ENCODE assay signal across 14 cellular contexts in the genomic region with DNA sequence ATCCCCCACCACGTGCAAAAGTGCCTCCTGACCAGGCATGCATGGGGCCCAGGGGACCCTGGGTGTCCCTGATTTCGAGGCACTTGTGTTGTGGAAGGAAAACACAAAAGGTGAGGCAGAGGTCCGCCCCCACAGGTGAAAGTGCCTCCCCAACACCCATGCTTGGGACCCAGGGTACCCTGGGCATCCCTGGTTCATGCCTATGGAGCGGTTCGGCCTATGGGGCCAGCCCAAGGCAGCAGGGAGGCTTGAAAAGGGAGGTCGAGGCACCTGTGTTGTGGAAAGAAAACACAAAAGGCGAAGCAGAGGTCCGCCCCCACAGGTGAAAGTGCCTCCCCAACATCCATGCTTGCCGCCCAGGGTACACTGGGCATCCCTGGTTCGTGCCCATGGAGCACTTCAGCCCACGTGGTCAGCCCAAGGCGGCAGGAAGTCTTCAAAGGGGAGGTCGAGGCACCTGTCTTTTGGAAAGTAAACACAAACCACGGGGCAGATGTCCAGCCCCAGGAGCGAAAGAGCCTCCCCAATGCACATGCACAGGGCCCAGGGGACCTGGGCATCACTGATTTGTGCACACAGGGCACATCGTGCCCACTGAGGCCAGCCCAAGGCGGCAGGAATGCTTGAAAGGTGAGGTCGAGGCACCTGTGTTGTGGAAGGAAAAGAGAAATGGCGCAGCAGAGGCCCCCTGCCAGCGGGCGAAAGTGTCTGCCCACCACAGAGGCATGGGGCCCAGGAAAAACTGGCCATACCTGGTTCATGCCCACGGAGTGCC.
A peak's percentile ranks its signal among the peaks of the same experiment; 100 is the strongest.
DNase-seq lines count a peak whose midpoint lies in the region; ATAC-seq and TF ChIP-seq lines count a peak whose summit lies in the region.
"Had no signal": no experiment of that assay in that cellular context is flagged by ENCODE, and none has a peak within 500 bp of the region (broad histone marks: within the 10 kb centered on the region; RNA-seq: fewer than 3 reads in every experiment).

No MANE protein-coding gene starts in this region.

- no peak for TF ChIP-seq CTCF in CD8-positive, alpha-beta T cell (IDR thresholded peaks at IDR 0.05)
- no peak for TF ChIP-seq CTCF in H9 (conservative IDR thresholded peaks at IDR 0.05)

- no peaks in the 10 kb centered on the region for H3K36me3 Mint-ChIP-seq in CD8-positive, alpha-beta T cell
- H3K36me3 Mint-ChIP-seq in H9 (ENCODE audit: insufficient read depth in 1 of 3, low read depth in 3 of 3): peaks cover 7 to 14% (median 7%) of the 10 kb centered on the region in 3 experiments; a peak in 6 of 7 replicates

- no peak overlapping the region for H4K8ac ChIP-seq in H9 (replicated peaks; ENCODE audit: insufficient read length, low read depth, low read length)

- H2AFZ ChIP-seq in H9 (ENCODE audit: low read length): no peak overlapping the region

- no peak overlapping the region for H3K14ac ChIP-seq in H9 (ENCODE audit: insufficient read depth, low read length)

- CTCF ChIA-PET in CD8-positive, alpha-beta T cell (lab: Charles Lee): no interaction called here

- H3K9me3 ChIP-seq in CD8-positive, alpha-beta T cell (ENCODE audit: low read length): no peaks in the 10 kb centered on the region
- H3K9me3 ChIP-seq in H9 (ENCODE audit: control insufficient read depth, low read depth, low read length): peaks cover 97% of the 10 kb centered on the region

- H2AK5ac ChIP-seq in H9 (ENCODE audit: insufficient read length, low read length): no peak overlapping the region

- no peak overlapping the region for H2BK5ac ChIP-seq in H9 (ENCODE audit: insufficient read length, low read length)

- H3T11ph ChIP-seq in H9 (ENCODE audit: low read length): no peak overlapping the region

- H3K4me3 Mint-ChIP-seq in CD8-positive, alpha-beta T cell: no peak overlapping the region
- no peak overlapping the region for H3K4me3 Mint-ChIP-seq in H9

- H3K9me3 Mint-ChIP-seq in CD8-positive, alpha-beta T cell: peaks cover 4% of the 10 kb centered on the region
- H3K9me3 Mint-ChIP-seq in H9: peaks cover 97 to 99% of the 10 kb centered on the region in 2 experiments

- no peak overlapping the region for H2BK12ac ChIP-seq in H9 (ENCODE audit: insufficient read length, low read depth, low read length)

- no peak overlapping the region for H2BK15ac ChIP-seq in H9 (ENCODE audit: low read depth, low read length)

- H3K18ac ChIP-seq in H9 (ENCODE audit: insufficient read length, low read depth, low read length): no peak overlapping the region

- no peak overlapping the region for H3K4ac ChIP-seq in H9 (ENCODE audit: low read depth, low read length)

- no peaks in the 10 kb centered on the region for H4K20me1 ChIP-seq in H9 (ENCODE audit: control insufficient read depth, insufficient read depth, insufficient read length)

- H3K27ac Mint-ChIP-seq in CD8-positive, alpha-beta T cell: no peak overlapping the region
- no peak overlapping the region for H3K27ac Mint-ChIP-seq in H9

- H3K4me1 Mint-ChIP-seq in CD8-positive, alpha-beta T cell (ENCODE audit: low read depth): no peaks in the 10 kb centered on the region
- no peaks in the 10 kb centered on the region for H3K4me1 Mint-ChIP-seq in H9

- H3K9ac ChIP-seq in H9 (ENCODE audit: extremely low read depth, insufficient read length, low read length): no peak overlapping the region

- H3K56ac ChIP-seq in H9 (ENCODE audit: insufficient read length, low read depth, low read length): no peak overlapping the region

- no peak overlapping the region for H3K23ac ChIP-seq in H9 (ENCODE audit: insufficient read length, low read depth, low read length)

- no peak overlapping the region for H4K5ac ChIP-seq in H9 (ENCODE audit: insufficient read length, low read depth, low read length)

- no peak overlapping the region for H4K91ac ChIP-seq in H9 (ENCODE audit: insufficient read length, low read depth, low read length)

- no peaks in the 10 kb centered on the region for H3K36me3 ChIP-seq in CD8-positive, alpha-beta T cell (ENCODE audit: insufficient read depth, low read length)

- H3K79me2 ChIP-seq in H9 (ENCODE audit: insufficient read depth, low read length): no peaks in the 10 kb centered on the region

- no peaks in the 10 kb centered on the region for H3K4me1 ChIP-seq in CD8-positive, alpha-beta T cell (ENCODE audit: insufficient read depth, low read length)
- H3K4me1 ChIP-seq in H9 (ENCODE audit: insufficient read depth, low read length): no peaks in the 10 kb centered on the region

- H2BK120ac ChIP-seq in H9 (ENCODE audit: low read depth, low read length, poor library complexity, severe bottlenecking): no peak overlapping the region

- POLR2A ChIA-PET in CD8-positive, alpha-beta T cell (lab: Charles Lee): no interaction called here

- H3K4me2 ChIP-seq in H9 (ENCODE audit: insufficient read depth, insufficient read length, low read length): no peak overlapping the region

- no peak for ATAC-seq in CD8-positive, alpha-beta T cell
- no peak for ATAC-seq in Right ventricle myocardium superior (ENCODE audit: poor library complexity)
- ATAC-seq: HCT116 had no signal

- no CpG with 5 or more reads among the region's 22 CpGs for WGBS in H9 (ENCODE audit: extremely low coverage, insufficient read length, low lambda C conversion rate)

- no peak overlapping the region for H2BK20ac ChIP-seq in H9 (ENCODE audit: low read depth, low read length, poor library complexity, severe bottlenecking)

- intact Hi-C loops in CD8-positive, alpha-beta T cell (cut with DNase I, micrococcal nuclease): no loop called here
- intact Hi-C loops in Right ventricle myocardium superior (cut with DNase I) (no loop called here), posterior vena cava (cut with DNase I) (no loop called here)

- no peaks in the 10 kb centered on the region for H3K27me3 Mint-ChIP-seq in CD8-positive, alpha-beta T cell (ENCODE audit: low read depth)
- no peaks in the 10 kb centered on the region; the same call in none of the 2 replicates for H3K27me3 Mint-ChIP-seq in H9 (ENCODE audit: low read depth)

- peak in 4 of 7 experiments; percentile 2 to 41 (median 5) for DNase-seq in CD8-positive, alpha-beta T cell
- DNase-seq in H9 (peak; percentile 10), Right ventricle myocardium superior (peak; percentile 19), posterior vena cava (ENCODE audit: low spot score) (peak; percentile 49), DMS153 treated with DMSO at 0.1 percent for 48 hours (lab: John Stamatoyannopoulos, UW; ENCODE audit: unreplicated experiment) (no peak), NCI-H69 (lab: John Stamatoyannopoulos, UW) (no peak), COLO668 (lab: John Stamatoyannopoulos, UW; ENCODE audit: unreplicated experiment) (no peak), HT-29 (ENCODE audit: low spot score) (no peak)
- DNase-seq: amniotic stem cell; COR-L47; effector memory CD4-positive, alpha-beta T cell; NCI-H187 treated with DMSO at 0.1 percent for 48 hours; stimulated activated CD4-positive, alpha-beta T cell treated with anti-CD3 and anti-CD28 coated beads, Interleukin-4, amount 100 ng/mL, for 1 hour had no signal

- no peak overlapping the region for H3K27ac ChIP-seq in CD8-positive, alpha-beta T cell (ENCODE audit: low read depth, low read length)
- no peak overlapping the region for H3K27ac ChIP-seq in H9 (ENCODE audit: insufficient read length, low read depth, low read length)

- no peaks in the 10 kb centered on the region for H3K23me2 ChIP-seq in H9 (ENCODE audit: insufficient read length, low read depth, low read length, poor library complexity, severe bottlenecking)

- no peaks in the 10 kb centered on the region for H3K27me3 ChIP-seq in CD8-positive, alpha-beta T cell (ENCODE audit: insufficient read depth, low read length)
- H3K27me3 ChIP-seq in H9 (ENCODE audit: insufficient read depth, low read length): no peaks in the 10 kb centered on the region

- no peak overlapping the region for H3K4me3 ChIP-seq in CD8-positive, alpha-beta T cell (ENCODE audit: low read depth, low read length)

- H3K79me1 ChIP-seq in H9 (ENCODE audit: insufficient read depth, low read depth, low read length, poor library complexity, severe bottlenecking): no peaks in the 10 kb centered on the region

Comparison
In these comparisons a context has a peak if more than half of its experiments do, and no peak if none do; other contexts are left out.
1. DNase-seq: peak in CD8-positive, alpha-beta T cell (4 of 7), H9 (single experiment), Right ventricle myocardium superior (single experiment) and posterior vena cava (single experiment); none in DMS153 treated with DMSO at 0.1 percent for 48 hours (single experiment), NCI-H69 (single experiment), COLO668 (single experiment) and HT-29 (single experiment).